ENCODE assay signal across 8 cellular contexts in the genomic region with DNA sequence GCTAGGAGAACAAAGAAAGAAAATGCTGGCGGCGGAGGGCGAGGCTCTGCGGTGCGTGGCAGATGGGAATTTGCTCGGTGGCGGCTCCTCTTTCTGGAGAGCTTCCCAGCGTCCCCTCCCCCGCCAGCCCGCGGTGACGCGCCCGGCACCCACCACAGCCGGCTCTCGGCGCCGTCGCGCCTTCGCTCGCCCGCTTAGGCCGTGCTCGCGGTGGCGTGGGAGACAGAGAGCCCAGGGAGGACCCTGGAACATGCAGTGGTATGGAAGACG. TPM values are rescaled to one million over a fixed set of nuclear protein-coding genes. Genes with fewer than 3 reads are reported as not detected.
DNase-seq lines count a peak whose midpoint lies in the region; ATAC-seq and TF ChIP-seq lines count a peak whose summit lies in the region.

No MANE protein-coding gene starts in this region.

- H3K4me3 Mint-ChIP-seq in CD14-positive monocyte = peak overlapping the region; percentile 95 to 97
- peak overlapping the region; percentile 92 for H3K4me3 Mint-ChIP-seq in activated CD8-positive, alpha-beta T cell treated with anti-CD3 and anti-CD28 coated beads, Interleukin-2, amount 10 ng/mL, durations not matched to agents 7 days and 5 days

- no peaks in the 10 kb centered on the region for H3K27me3 ChIP-seq in Karpas-422 (ENCODE audit: low read length)
- H3K27me3 ChIP-seq in muscle layer of duodenum (ENCODE audit: low read depth, low read length) = no peaks in the 10 kb centered on the region

- ATAC-seq in GM19463 (IDR thresholded peaks at IDR 0.05; ENCODE audit: unreplicated experiment) (peak; percentile 12), GM18520 (IDR thresholded peaks at IDR 0.05; ENCODE audit: unreplicated experiment) (no peak)
- ATAC-seq in activated CD8-positive, alpha-beta T cell treated with anti-CD3 and anti-CD28 coated beads, Interleukin-2, amount 10 ng/mL, durations not matched to agents 7 days and 5 days = peak; percentile 31

- peak overlapping the region; percentile 85 for H3K4me2 ChIP-seq in Karpas-422 (ENCODE audit: low read depth, low read length, poor library complexity, severe bottlenecking)

- H3K36me3 ChIP-seq in Karpas-422 (ENCODE audit: insufficient read depth, low read length) (no peaks in the 10 kb centered on the region), muscle layer of duodenum (ENCODE audit: control insufficient read depth in 1 of 2, insufficient read depth in 2 of 2, low read length in 2 of 2) (no peaks in the 10 kb centered on the region)

- H4K20me1 ChIP-seq in Karpas-422 (ENCODE audit: insufficient read depth, low read depth, low read length) = no peaks in the 10 kb centered on the region; the same call in 1 of the 2 replicates

- H3K4me1 Mint-ChIP-seq in CD14-positive monocyte = peaks cover 64% of the 10 kb centered on the region
- H3K4me1 Mint-ChIP-seq in activated CD8-positive, alpha-beta T cell treated with anti-CD3 and anti-CD28 coated beads, Interleukin-2, amount 10 ng/mL, durations not matched to agents 7 days and 5 days (ENCODE audit: low read depth) = peaks cover 57% of the 10 kb centered on the region

- no peak for TF ChIP-seq CTCF in CD14-positive monocyte (IDR thresholded peaks at IDR 0.05)

- H3K27ac ChIP-seq in Karpas-422 (ENCODE audit: low read length) = no peak overlapping the region
- peak overlapping the region; percentile 96 for H3K27ac ChIP-seq in muscle layer of duodenum (ENCODE audit: low read length)

- peaks cover 20 to 24% of the 10 kb centered on the region in 2 donors for H3K36me3 Mint-ChIP-seq in CD14-positive monocyte
- H3K36me3 Mint-ChIP-seq in activated CD8-positive, alpha-beta T cell treated with anti-CD3 and anti-CD28 coated beads, Interleukin-2, amount 10 ng/mL, durations not matched to agents 7 days and 5 days (ENCODE audit: low read depth) = peaks cover 36% of the 10 kb centered on the region

- H3K27ac Mint-ChIP-seq in CD14-positive monocyte = peak overlapping the region; percentile 93 to 98 (median 97)
- H3K27ac Mint-ChIP-seq in activated CD8-positive, alpha-beta T cell treated with anti-CD3 and anti-CD28 coated beads, Interleukin-2, amount 10 ng/mL, durations not matched to agents 7 days and 5 days = peak overlapping the region; percentile 96

- H3K4me3 ChIP-seq in Karpas-422 (ENCODE audit: low read length) = peak overlapping the region; percentile 96
- H3K4me3 ChIP-seq in muscle layer of duodenum (ENCODE audit: low read depth in 1 of 2, low read length in 2 of 2) = peak overlapping the region; percentile 80 to 82

- peak overlapping the region; percentile 95 for H3K9ac ChIP-seq in Karpas-422 (ENCODE audit: low read length)

- intact Hi-C loops in CD14-positive monocyte (cut with micrococcal nuclease) = loop anchor here in 1 of 2 donors (5.0 kb wide), 1 partner anchor 35 kb away; no protein-coding TSS in a partner anchor

- H3K4me1 ChIP-seq in Karpas-422 (ENCODE audit: low read length) = peaks cover 34% of the 10 kb centered on the region
- peaks cover 0 to 13% of the 10 kb centered on the region in 2 donors for H3K4me1 ChIP-seq in muscle layer of duodenum (ENCODE audit: control insufficient read depth in 1 of 2, insufficient read depth in 2 of 2, low read length in 2 of 2)

- peaks cover 0 to 4% (median 0%) of the 10 kb centered on the region in 3 donors for H3K27me3 Mint-ChIP-seq in CD14-positive monocyte (ENCODE audit: low read depth in 3 of 3)
- no peaks in the 10 kb centered on the region for H3K27me3 Mint-ChIP-seq in activated CD8-positive, alpha-beta T cell treated with anti-CD3 and anti-CD28 coated beads, Interleukin-2, amount 10 ng/mL, durations not matched to agents 7 days and 5 days (ENCODE audit: low read depth)

- peak overlapping the region; percentile 95; the same call in 1 of the 2 replicates for H2AFZ ChIP-seq in Karpas-422 (ENCODE audit: low read length)

- POLR2A ChIA-PET in activated CD8-positive, alpha-beta T cell treated with anti-CD3 and anti-CD28 coated beads, Interleukin-2, amount 10 ng/mL, durations not matched to agents 7 days and 5 days (lab: Charles Lee) = interaction anchor here (0.6 to 5.4 kb wide), 21 partner anchors 10 to 515 kb away, joined by 3 to 155 read pairs (median 5); no protein-coding TSS in a partner anchor

- H3K9me3 ChIP-seq in Karpas-422 (ENCODE audit: low read length) = no peaks in the 10 kb centered on the region
- H3K9me3 ChIP-seq in muscle layer of duodenum (ENCODE audit: control insufficient read depth in 1 of 2, low read length in 2 of 2) = no peaks in the 10 kb centered on the region

- peaks cover 0 to 2% (median 0%) of the 10 kb centered on the region in 7 donors for H3K9me3 Mint-ChIP-seq in CD14-positive monocyte
- H3K9me3 Mint-ChIP-seq in activated CD8-positive, alpha-beta T cell treated with anti-CD3 and anti-CD28 coated beads, Interleukin-2, amount 10 ng/mL, durations not matched to agents 7 days and 5 days (ENCODE audit: insufficient read depth) = no peaks in the 10 kb centered on the region

- peaks cover 38% of the 10 kb centered on the region for H3K79me2 ChIP-seq in Karpas-422 (ENCODE audit: low read length)

- CTCF ChIA-PET in activated CD8-positive, alpha-beta T cell treated with anti-CD3 and anti-CD28 coated beads, Interleukin-2, amount 10 ng/mL, durations not matched to agents 7 days and 5 days (lab: Charles Lee) = interaction anchor here (1.0 to 5.3 kb wide), 6 partner anchors 8 to 66 kb away, joined by 3 to 46 read pairs (median 9); no protein-coding TSS in a partner anchor

- no peaks in the 10 kb centered on the region for H3K9me2 ChIP-seq in Karpas-422 (replicated peaks; ENCODE audit: insufficient read depth, low read length)

- DNase-seq in CD14-positive monocyte (ENCODE audit: low spot score) (no peak), Karpas-422 (no peak), fibroblast of gingiva (ENCODE audit: low read depth) (peak; percentile 66), superior temporal gyrus (ENCODE audit: extremely low spot score) (peak; percentile 72)
- peak; percentile 40 for DNase-seq in activated CD8-positive, alpha-beta T cell treated with anti-CD3 and anti-CD28 coated beads, Interleukin-2, amount 10 ng/mL, durations not matched to agents 7 days and 5 days

RNA-seq across cellular contexts. Expression of gene CSGALNACT2, which starts 0.6 kb away (rescaled TPM):
- 10 to 100 TPM; 43.7 to 48.2 TPM for polyA plus RNA-seq in CD14-positive monocyte
- 8.3 and 9.2 TPM in 2 replicates for total RNA-seq in Karpas-422 (2014; rRNA removed; shearing (Covaris generic); ENCODE audit: low replicate concordance)
- 10 to 100 TPM; 29.2 to 30.4 TPM for total RNA-seq in activated CD8-positive, alpha-beta T cell treated with anti-CD3 and anti-CD28 coated beads, Interleukin-2, amount 10 ng/mL, durations not matched to agents 7 days and 5 days

Comparison
In these comparisons a context has a peak if more than half of its experiments do, and no peak if none do; other contexts are left out.
1. DNase-seq: peak in activated CD8-positive, alpha-beta T cell treated with anti-CD3 and anti-CD28 coated beads, Interleukin-2, amount 10 ng/mL, durations not matched to agents 7 days and 5 days (single experiment), fibroblast of gingiva (single experiment) and superior temporal gyrus (single experiment); none in CD14-positive monocyte (single experiment) and Karpas-422 (single experiment).